16 cellular contexts compared by ENCODE assay signal in the genomic region with DNA sequence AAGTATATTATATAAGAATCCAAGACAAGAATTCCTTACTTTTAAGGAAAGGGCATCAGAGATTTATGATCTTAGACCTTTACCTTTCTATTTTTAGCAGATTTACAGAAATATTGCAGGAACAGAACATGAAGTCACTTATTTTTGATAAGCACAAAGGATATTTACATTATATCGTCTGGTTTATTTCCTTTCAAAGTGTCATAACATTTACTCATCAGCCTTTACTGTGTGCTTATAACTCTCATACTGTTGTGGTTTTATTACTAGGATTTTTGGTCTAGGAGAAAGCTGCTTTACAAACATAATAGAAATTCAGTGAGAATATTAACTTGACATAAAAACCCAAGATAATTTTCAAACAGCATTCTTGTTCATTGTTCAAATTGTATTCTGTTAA. TPM values are rescaled to one million over a fixed set of nuclear protein-coding genes. Genes with fewer than 3 reads are reported as not detected.
A peak's percentile ranks its signal among the peaks of the same experiment; 100 is the strongest.
DNase-seq lines count a peak whose midpoint lies in the region; ATAC-seq and TF ChIP-seq lines count a peak whose summit lies in the region.
"Had no signal": no experiment of that assay in that cellular context is flagged by ENCODE, and none has a peak within 500 bp of the region (broad histone marks: within the 10 kb centered on the region; RNA-seq: fewer than 3 reads in every experiment).

No MANE protein-coding gene starts in this region.

- no peak for TF ChIP-seq CTCF in hepatocyte (IDR thresholded peaks at IDR 0.05; ENCODE audit: poor library complexity)

- H3K4me2 ChIP-seq in hepatocyte: peak overlapping the region; percentile 14
- peak overlapping the region; percentile 5 for H3K4me2 ChIP-seq in skeletal muscle satellite cell (ENCODE audit: low read length)
- H3K4me2 ChIP-seq: PC-9 had no signal

- H2AFZ ChIP-seq in hepatocyte: no peak overlapping the region
- H2AFZ ChIP-seq: GM23338, PC-9 had no signal

- H3K9ac ChIP-seq in HUES64 (ENCODE audit: low read depth, low read length) (no peak overlapping the region), skeletal muscle satellite cell (ENCODE audit: low read depth, low read length) (no peak overlapping the region)

- H3K27ac ChIP-seq in HUES64 (ENCODE audit: low read depth, low read length): peak overlapping the region; percentile 24; the same call in 1 of the 2 replicates
- peak overlapping the region; percentile 11 for H3K27ac ChIP-seq in hepatocyte
- H3K27ac ChIP-seq: PC-9, SJSA1 had no signal

- peaks cover 89% of the 10 kb centered on the region for H3K4me1 ChIP-seq in HUES64 (ENCODE audit: insufficient read depth, low read length)
- peaks cover 44% of the 10 kb centered on the region for H3K4me1 ChIP-seq in hepatocyte (ENCODE audit: insufficient read depth)
- peaks cover 36% of the 10 kb centered on the region for H3K4me1 ChIP-seq in skeletal muscle satellite cell (ENCODE audit: control insufficient read depth, insufficient read depth, low read length)

- DNase-seq in amniotic epithelial cell (ENCODE audit: low read depth) (peak; percentile 53), hepatocyte (ENCODE audit: low spot score) (no peak), GM19240 (ENCODE audit: insufficient read length, low spot score) (no peak), DMS 273 treated with DMSO at 0.1 percent for 48 hours (lab: John Stamatoyannopoulos, UW) (no peak), sciatic nerve (ENCODE audit: low spot score) (no peak)
- DNase-seq: CD4-positive, CD25-positive, alpha-beta regulatory T cell; Karpas-422; MM.1S; NCI-H1092 treated with DMSO at 0.1 percent for 48 hours; NCI-H2081 treated with DMSO at 0.1 percent for 48 hours; NCI-H524; PC-9 had no signal

- intact Hi-C loops in sciatic nerve (cut with DNase I): no loop called here

- H3K79me2 ChIP-seq in hepatocyte: peaks cover 94% of the 10 kb centered on the region

- H4K20me1 ChIP-seq in hepatocyte (ENCODE audit: insufficient read depth, poor library complexity, severe bottlenecking): peaks cover 2% of the 10 kb centered on the region

- no peaks in the 10 kb centered on the region for H3K9me2 ChIP-seq in hepatocyte (replicated peaks; ENCODE audit: insufficient read depth)

- H3K27me3 ChIP-seq in HUES64 (ENCODE audit: insufficient read depth, low read length) (no peaks in the 10 kb centered on the region), hepatocyte (no peaks in the 10 kb centered on the region), skeletal muscle satellite cell (ENCODE audit: control insufficient read depth, insufficient read depth, low read length) (no peaks in the 10 kb centered on the region)
- H3K27me3 ChIP-seq: SJSA1 had no signal

- H3K4me3 ChIP-seq in HUES64 (ENCODE audit: low read length) (no peak overlapping the region), hepatocyte (no peak overlapping the region), skeletal muscle satellite cell (ENCODE audit: low read length) (no peak overlapping the region)
- H3K4me3 ChIP-seq: GM23338, PC-9, SJSA1 had no signal

- H3K9me3 ChIP-seq in HUES64 (ENCODE audit: insufficient read depth, low read depth, low read length) (no peaks in the 10 kb centered on the region), hepatocyte (ENCODE audit: low read depth) (no peaks in the 10 kb centered on the region), skeletal muscle satellite cell (replicated peaks; ENCODE audit: low read length) (no peaks in the 10 kb centered on the region)
- H3K9me3 ChIP-seq: SJSA1 had no signal

- H3K36me3 ChIP-seq in HUES64 (ENCODE audit: insufficient read depth, low read length) (no peaks in the 10 kb centered on the region; the same call in 1 of the 2 replicates), hepatocyte (replicated peaks; ENCODE audit: insufficient read depth, low read depth) (no peaks in the 10 kb centered on the region), skeletal muscle satellite cell (ENCODE audit: insufficient read depth, low read length) (no peaks in the 10 kb centered on the region)
- H3K36me3 ChIP-seq: SJSA1 had no signal

- 86% methylated on average over 1 of the region's 1 CpG for WGBS in HUES64
- 18% methylated on average over 1 of the region's 1 CpG for WGBS in hepatocyte (ENCODE audit: low lambda C conversion rate, missing lambda C conversion rate)

- no peak for ATAC-seq in sciatic nerve

RNA-seq across cellular contexts. Expression of a gene that starts 47.6 kb away (rescaled TPM):
- 335 TPM for polyA plus RNA-seq in HUES64 (2013, experiment 1 of 2)
- 380 TPM for polyA plus RNA-seq in HUES64 (2013, experiment 2 of 2)
- total RNA-seq in hepatocyte (288 and 316 TPM in 2 replicates), sciatic nerve (497 TPM)
- polyA plus RNA-seq in hepatocyte: 46.4 and 55.7 TPM in 2 replicates
- 261 and 279 TPM in 2 replicates for total RNA-seq in skeletal muscle satellite cell (2012; rRNA removed)
